In genomic region chr10:62084434-62084833, GRCh38 we compare ENCODE assay signal across 12 cellular contexts.
DNase-seq lines count a peak whose midpoint lies in the region; ATAC-seq and TF ChIP-seq lines count a peak whose summit lies in the region.
"Had no signal": no experiment of that assay in that cellular context is flagged by ENCODE, and none has a peak within 500 bp of the region (broad histone marks: within the 10 kb centered on the region; RNA-seq: fewer than 3 reads in every experiment).

No MANE protein-coding gene starts in this region.

- peak overlapping the region; percentile 38 for H3K4me2 ChIP-seq in fibroblast of lung (ENCODE audit: extremely low read depth, insufficient read depth, low read length)

- peak overlapping the region; percentile 97 for H3K27ac ChIP-seq in SK-N-MC
- H3K27ac ChIP-seq in fibroblast of lung (ENCODE audit: insufficient read depth, low read length): peak overlapping the region; percentile 80
- H3K27ac ChIP-seq in gastrocnemius medialis: peak overlapping the region; percentile 95 to 99 (median 96)

- POLR2A ChIA-PET in Caco-2 (lab: Charles Lee): no interaction called here

- no peaks in the 10 kb centered on the region for H3K27me3 Mint-ChIP-seq in Caco-2 (ENCODE audit: insufficient read depth, unreplicated experiment)
- H3K27me3 Mint-ChIP-seq: memory B cell had no signal

- H3K9me3 ChIP-seq in Caco-2: no peaks in the 10 kb centered on the region
- no peaks in the 10 kb centered on the region for H3K9me3 ChIP-seq in SK-N-MC (ENCODE audit: low read depth, low read length)
- H3K9me3 ChIP-seq in fibroblast of lung (ENCODE audit: control insufficient read depth, insufficient read depth, low read depth, low read length): no peaks in the 10 kb centered on the region
- no peaks in the 10 kb centered on the region for H3K9me3 ChIP-seq in gastrocnemius medialis
- H3K9me3 ChIP-seq in mucosa of descending colon: no peaks in the 10 kb centered on the region

- peak overlapping the region; percentile 50 for H3K27ac Mint-ChIP-seq in Caco-2 (ENCODE audit: unreplicated experiment)

- H3K4me1 Mint-ChIP-seq in Caco-2 (ENCODE audit: low read depth, unreplicated experiment): peaks cover 59% of the 10 kb centered on the region

- H2AFZ ChIP-seq in fibroblast of lung (ENCODE audit: low read length): no peak overlapping the region

- DNase-seq in Caco-2: no peak
- DNase-seq in SK-N-MC (ENCODE audit: low read depth, low spot score): no peak
- peak; percentile 61 to 62 for DNase-seq in fibroblast of lung (ENCODE audit: low read depth in 2 of 2)
- DNase-seq in gastrocnemius medialis: no peak
- no peak for DNase-seq in cortex of kidney (lab: John Stamatoyannopoulos, UW)
- DNase-seq in mucosa of descending colon: no peak
- DNase-seq in DMS53 (lab: John Stamatoyannopoulos, UW): no peak
- no peak for DNase-seq in globus pallidus (ENCODE audit: low spot score)
- DNase-seq: activated gamma-delta T cell, DND-41, T-helper 9 cell had no signal

- no peak overlapping the region for H3K4me3 ChIP-seq in Caco-2 (ENCODE audit: low read depth, low read length)
- H3K4me3 ChIP-seq in SK-N-MC: peak overlapping the region; percentile 42
- no peak overlapping the region for H3K4me3 ChIP-seq in fibroblast of lung (replicated peaks in 1 of 4; ENCODE audit: control extremely low read depth in 1 of 4, insufficient read depth in 1 of 4, low read depth in 3 of 4, low read length in 4 of 4)
- no peak overlapping the region for H3K4me3 ChIP-seq in gastrocnemius medialis
- H3K4me3 ChIP-seq in mucosa of descending colon: no peak overlapping the region

- H4K20me1 ChIP-seq in fibroblast of lung (ENCODE audit: control insufficient read depth, extremely low read depth, insufficient read depth, low read length): no peaks in the 10 kb centered on the region

- peak overlapping the region; percentile 53 for H3K9ac ChIP-seq in SK-N-MC (ENCODE audit: insufficient read length)
- H3K9ac ChIP-seq in fibroblast of lung (ENCODE audit: insufficient read depth, low read length): no peak overlapping the region

- H3K4me1 ChIP-seq in Caco-2 (peaks cover 49% of the 10 kb centered on the region), fibroblast of lung (ENCODE audit: control insufficient read depth, extremely low read depth, insufficient read depth, low read length) (peaks cover 36% of the 10 kb centered on the region), gastrocnemius medialis (peaks cover 49 to 55% of the 10 kb centered on the region in 2 donors), mucosa of descending colon (ENCODE audit: low read depth) (peaks cover 25% of the 10 kb centered on the region)

- ATAC-seq in gastrocnemius medialis (no peak), mucosa of descending colon (no peak)

- H3K36me3 ChIP-seq in Caco-2 (ENCODE audit: control insufficient read depth, insufficient read depth, low read length) (peaks cover 12% of the 10 kb centered on the region), SK-N-MC (ENCODE audit: insufficient read depth, low read length) (peaks cover 6% of the 10 kb centered on the region), fibroblast of lung (ENCODE audit: control insufficient read depth, insufficient read depth, low read length) (peaks cover 9% of the 10 kb centered on the region), gastrocnemius medialis (peaks cover 5 to 56% of the 10 kb centered on the region in 2 donors), mucosa of descending colon (ENCODE audit: low read depth) (no peaks in the 10 kb centered on the region)

- H3K4me3 Mint-ChIP-seq in Caco-2 (ENCODE audit: unreplicated experiment): no peak overlapping the region
- H3K4me3 Mint-ChIP-seq: memory B cell had no signal

- H3K79me2 ChIP-seq in fibroblast of lung (ENCODE audit: control insufficient read depth, insufficient read depth, low read length): peaks cover 57% of the 10 kb centered on the region

- no peak for TF ChIP-seq POLR2A in gastrocnemius medialis (IDR thresholded peaks at IDR 0.05)

- TF ChIP-seq CTCF in Caco-2 (IDR thresholded peaks at IDR 0.05; ENCODE audit: insufficient read depth in 1 of 2, low read depth in 1 of 2, low read length in 1 of 2, severe bottlenecking in 1 of 2, unreplicated experiment in 1 of 2): no peak
- TF ChIP-seq CTCF in fibroblast of lung (conservative IDR thresholded peaks at IDR 0.05 in 1 of 2, IDR thresholded peaks at IDR 0.05 in 1 of 2; ENCODE audit: low read depth in 1 of 2, low read length in 2 of 2): no peak
- no peak for TF ChIP-seq CTCF in gastrocnemius medialis (IDR thresholded peaks at IDR 0.05 in 4 of 5, conservative IDR thresholded peaks at IDR 0.05 in 1 of 5)
- TF ChIP-seq CTCF in mucosa of descending colon (IDR thresholded peaks at IDR 0.05): no peak

- BruUV-seq in Caco-2 (replicated peaks; lab: Mats Ljungman, UMichigan): no TSS peak

- peaks cover 100% of the 10 kb centered on the region for H3K36me3 Mint-ChIP-seq in Caco-2 (ENCODE audit: insufficient read depth, unreplicated experiment)

- H3K27me3 ChIP-seq in Caco-2 (replicated peaks; ENCODE audit: control insufficient read depth, insufficient read depth, low read length) (no peaks in the 10 kb centered on the region), fibroblast of lung (ENCODE audit: control insufficient read depth, insufficient read depth, low read length) (no peaks in the 10 kb centered on the region), gastrocnemius medialis (no peaks in the 10 kb centered on the region)

- CTCF ChIA-PET in Caco-2 (lab: Charles Lee): interaction anchor here (0.6 to 1.2 kb wide), 2 partner anchors 161 to 187 kb away, joined by 3 read pairs; no protein-coding TSS in a partner anchor

- H3K9me3 Mint-ChIP-seq in Caco-2 (ENCODE audit: unreplicated experiment): peaks cover 7% of the 10 kb centered on the region
- H3K9me3 Mint-ChIP-seq: memory B cell had no signal

- in situ Hi-C loops in gastrocnemius medialis (cut with MboI; ENCODE audit: low sequenced_read_pairs in 4 of 4): loop anchor here in 1 of 4 donors (25.0 kb wide), 1 partner anchor 1178 kb away; no protein-coding TSS in a partner anchor

- intact Hi-C loops in Caco-2 (cut with micrococcal nuclease; ENCODE audit: unreplicated experiment): loop anchor here (1.0 kb wide), 1 partner anchor 9 kb away; no protein-coding TSS in a partner anchor
- intact Hi-C loops in gastrocnemius medialis (cut with DNase I; ENCODE audit: low total_unique reads): no loop called here
- intact Hi-C loops in mucosa of descending colon (cut with DNase I, micrococcal nuclease): no loop called here

Comparison
In these comparisons a context has a peak if more than half of its experiments do, and no peak if none do; other contexts are left out.
1. DNase-seq: peak in fibroblast of lung (2 of 2); none in Caco-2 (0 of 2), SK-N-MC (single experiment), gastrocnemius medialis (0 of 2), cortex of kidney (single experiment), mucosa of descending colon (0 of 3), DMS53 (single experiment) and globus pallidus (single experiment).
2. Peak in every context shown above with its lines, with median percentiles within 50 percentile points of each other: H3K27ac ChIP-seq.